Comparison of ENCODE assay signal across 1 cellular context in the genomic region with DNA sequence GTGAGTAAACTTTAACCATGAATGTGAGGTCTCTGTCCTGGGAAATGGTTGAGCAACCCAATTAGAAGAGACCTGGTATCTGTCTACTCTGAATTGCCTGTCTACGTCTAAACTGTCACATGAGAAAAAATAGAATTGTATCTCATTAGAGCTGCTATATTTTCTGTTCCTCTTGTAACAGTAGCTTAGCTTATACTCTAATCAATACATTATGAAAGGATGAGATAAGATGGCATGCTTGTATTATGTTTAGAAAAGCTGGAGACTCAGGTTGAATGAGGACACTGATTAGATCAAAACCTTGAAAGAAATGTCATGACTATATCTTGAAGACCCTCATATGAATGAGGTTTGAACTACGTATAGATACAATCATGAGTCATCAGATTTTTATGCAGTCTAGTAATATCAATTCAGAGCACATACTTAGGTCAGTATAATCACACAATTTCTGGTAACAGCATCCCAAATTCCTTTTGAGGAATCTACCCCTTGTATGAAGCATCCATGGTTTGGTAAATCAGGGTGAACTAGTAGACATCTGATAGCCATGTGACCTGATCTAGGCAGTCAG.
TF ChIP-seq lines count a peak whose summit lies in the region.

No MANE protein-coding gene starts in this region.

TF ChIP-seq in K562, 482 proteins besides CTCF, POLR2A, EP300 and RAD21 (continued from another document):
- TF ChIP-seq, protein P1, sequence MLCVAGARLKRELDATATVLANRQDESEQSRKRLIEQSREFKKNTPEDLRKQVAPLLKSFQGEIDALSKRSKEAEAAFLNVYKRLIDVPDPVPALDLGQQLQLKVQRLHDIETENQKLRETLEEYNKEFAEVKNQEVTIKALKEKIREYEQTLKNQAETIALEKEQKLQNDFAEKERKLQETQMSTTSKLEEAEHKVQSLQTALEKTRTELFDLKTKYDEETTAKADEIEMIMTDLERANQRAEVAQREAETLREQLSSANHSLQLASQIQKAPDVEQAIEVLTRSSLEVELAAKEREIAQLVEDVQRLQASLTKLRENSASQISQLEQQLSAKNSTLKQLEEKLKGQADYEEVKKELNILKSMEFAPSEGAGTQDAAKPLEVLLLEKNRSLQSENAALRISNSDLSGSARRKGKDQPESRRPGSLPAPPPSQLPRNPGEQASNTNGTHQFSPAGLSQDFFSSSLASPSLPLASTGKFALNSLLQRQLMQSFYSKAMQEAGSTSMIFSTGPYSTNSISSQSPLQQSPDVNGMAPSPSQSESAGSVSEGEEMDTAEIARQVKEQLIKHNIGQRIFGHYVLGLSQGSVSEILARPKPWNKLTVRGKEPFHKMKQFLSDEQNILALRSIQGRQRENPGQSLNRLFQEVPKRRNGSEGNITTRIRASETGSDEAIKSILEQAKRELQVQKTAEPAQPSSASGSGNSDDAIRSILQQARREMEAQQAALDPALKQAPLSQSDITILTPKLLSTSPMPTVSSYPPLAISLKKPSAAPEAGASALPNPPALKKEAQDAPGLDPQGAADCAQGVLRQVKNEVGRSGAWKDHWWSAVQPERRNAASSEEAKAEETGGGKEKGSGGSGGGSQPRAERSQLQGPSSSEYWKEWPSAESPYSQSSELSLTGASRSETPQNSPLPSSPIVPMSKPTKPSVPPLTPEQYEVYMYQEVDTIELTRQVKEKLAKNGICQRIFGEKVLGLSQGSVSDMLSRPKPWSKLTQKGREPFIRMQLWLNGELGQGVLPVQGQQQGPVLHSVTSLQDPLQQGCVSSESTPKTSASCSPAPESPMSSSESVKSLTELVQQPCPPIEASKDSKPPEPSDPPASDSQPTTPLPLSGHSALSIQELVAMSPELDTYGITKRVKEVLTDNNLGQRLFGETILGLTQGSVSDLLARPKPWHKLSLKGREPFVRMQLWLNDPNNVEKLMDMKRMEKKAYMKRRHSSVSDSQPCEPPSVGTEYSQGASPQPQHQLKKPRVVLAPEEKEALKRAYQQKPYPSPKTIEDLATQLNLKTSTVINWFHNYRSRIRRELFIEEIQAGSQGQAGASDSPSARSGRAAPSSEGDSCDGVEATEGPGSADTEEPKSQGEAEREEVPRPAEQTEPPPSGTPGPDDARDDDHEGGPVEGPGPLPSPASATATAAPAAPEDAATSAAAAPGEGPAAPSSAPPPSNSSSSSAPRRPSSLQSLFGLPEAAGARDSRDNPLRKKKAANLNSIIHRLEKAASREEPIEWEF (CRISPR knock-in tag; IDR thresholded peaks at IDR 0.05): no peak
